23 cellular contexts compared by ENCODE assay signal in the genomic region with DNA sequence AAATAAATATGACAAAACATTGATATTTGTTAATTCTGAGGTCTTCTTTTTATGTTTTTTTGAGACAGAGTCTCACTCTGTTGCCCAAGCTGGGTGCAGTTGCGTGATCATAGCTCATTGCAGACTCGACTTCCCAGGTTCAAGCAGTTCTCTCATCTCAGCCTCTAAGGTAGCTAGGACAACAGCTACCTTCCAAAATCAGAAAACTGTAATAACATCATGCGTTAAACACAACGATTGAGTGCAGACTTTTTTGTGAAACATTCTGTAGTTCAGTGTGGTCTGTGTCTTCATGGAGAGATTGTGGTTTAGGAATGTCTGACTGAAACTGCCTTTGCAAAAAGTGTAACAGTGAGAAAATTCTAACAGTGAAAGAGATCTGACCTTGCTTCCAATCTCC. TPM values are rescaled to one million over a fixed set of nuclear protein-coding genes. Genes with fewer than 3 reads are reported as not detected.
"Had no signal": no experiment of that assay in that cellular context is flagged by ENCODE, and none has a peak within 500 bp of the region (broad histone marks: within the 10 kb centered on the region; RNA-seq: fewer than 3 reads in every experiment).

No MANE protein-coding gene starts in this region.

- H3K27me3 ChIP-seq: left lung, neutrophil, right atrium auricular region, right lobe of liver, stomach, tibial nerve, uterus had no signal

- H3K27ac ChIP-seq: left lung, lower lobe of right lung, neutrophil, parathyroid adenoma, right atrium auricular region, right lobe of liver, stomach, tibial nerve, uterus had no signal

- H3K9ac ChIP-seq: parathyroid adenoma had no signal

- H3K9me3 ChIP-seq: left lung, lower lobe of right lung, neutrophil, right atrium auricular region, right lobe of liver, stomach, tibial nerve, uterus had no signal

- H2AFZ ChIP-seq: parathyroid adenoma had no signal

- H3K4me1 ChIP-seq: left lung, lower lobe of right lung, parathyroid adenoma, right atrium auricular region, right lobe of liver, stomach, tibial nerve, uterus had no signal

- H3K36me3 ChIP-seq: left lung, lower lobe of right lung, neutrophil, right atrium auricular region, right lobe of liver, stomach, tibial nerve, uterus had no signal

- H3K4me3 ChIP-seq: left lung, lower lobe of right lung, right atrium auricular region, right lobe of liver, smooth muscle cell, stomach, tibial nerve, uterus had no signal

- H3K4me2 ChIP-seq: smooth muscle cell had no signal

- H3K79me2 ChIP-seq: parathyroid adenoma had no signal

- FAIRE-seq: islet of Langerhans, kidney had no signal

- DNase-seq: hypothalamus; immature natural killer cell; kidney; left colon; left lung; lower lobe of right lung; mammary epithelial cell; mesenchymal stem cell; naive thymus-derived CD8-positive, alpha-beta T cell; occipital lobe; right lobe of liver; stimulated activated CD4-positive, alpha-beta T cell treated with anti-CD3 and anti-CD28 coated beads, Interleukin-1b, Interleukin-23, amount 100 ng/mL, for 48 hours; stimulated activated CD4-positive, alpha-beta T cell treated with anti-CD3 and anti-CD28 coated beads, Interleukin-4, amount 100 ng/mL, for 1 hour; stimulated activated naive B cell treated with anti-CD40 and anti-IgM and Interleukin-4, amounts not matched to agents 10 μg/mL and 1 μg/mL and 100 μg/mL, for 72 hours; stimulated activated naive CD8-positive, alpha-beta T cell treated with anti-CD3 and anti-CD28 coated beads, Interleukin-15, Interleukin-2, amounts not matched to agents 100 U/mL and 50 U/mL, for 24 hours; stomach; uterus had no signal

RNA-seq across cellular contexts. Expression of a gene that starts 16.1 kb away (rescaled TPM):
- total RNA-seq: naive thymus-derived CD8-positive, alpha-beta T cell had no signal
- polyA plus RNA-seq: immature natural killer cell; mammary epithelial cell; naive thymus-derived CD8-positive, alpha-beta T cell had no signal
